ENCODE assay signal across 9 cellular contexts in genomic region chr1:154442006-154442740, GRCh38. TPM values are rescaled to one million over a fixed set of nuclear protein-coding genes. Genes with fewer than 3 reads are reported as not detected.
DNase-seq lines count a peak whose midpoint lies in the region; ATAC-seq and TF ChIP-seq lines count a peak whose summit lies in the region.
"Had no signal": no experiment of that assay in that cellular context is flagged by ENCODE, and none has a peak within 500 bp of the region (broad histone marks: within the 10 kb centered on the region; RNA-seq: fewer than 3 reads in every experiment).

No MANE protein-coding gene starts in this region.

- no peaks in the 10 kb centered on the region for H3K4me1 ChIP-seq in ascending aorta
- H3K4me1 ChIP-seq in left lung: peaks cover 11 to 41% of the 10 kb centered on the region in 2 donors

- intact Hi-C loops in ascending aorta (cut with DNase I) (no loop called here), left lung (cut with DNase I) (no loop called here)

- peak; percentile 20 to 40 (median 22) for TF ChIP-seq CTCF in ascending aorta (IDR thresholded peaks at IDR 0.05)
- TF ChIP-seq CTCF in left lung (IDR thresholded peaks at IDR 0.05): no peak

- H3K9me3 ChIP-seq in ascending aorta (no peaks in the 10 kb centered on the region), left lung (no peaks in the 10 kb centered on the region)

- DNase-seq in AG08395 (ENCODE audit: low spot score) (peak; percentile 42), H7 (peak; percentile 86), ascending aorta (ENCODE audit: low spot score in 2 of 2) (no peak), left lung (no peak), medulla oblongata (ENCODE audit: extremely low spot score) (no peak)
- DNase-seq: NCI-H2171 had no signal

- H3K27me3 ChIP-seq in H7 (ENCODE audit: control insufficient read depth, insufficient read depth, low read length): no peaks in the 10 kb centered on the region; the same call in 1 of the 2 replicates
- no peaks in the 10 kb centered on the region for H3K27me3 ChIP-seq in ascending aorta
- no peaks in the 10 kb centered on the region for H3K27me3 ChIP-seq in left lung

- ATAC-seq in left lung (peak; percentile 43), GM19467 (IDR thresholded peaks at IDR 0.05; ENCODE audit: unreplicated experiment) (no peak), HG03439 (IDR thresholded peaks at IDR 0.05; ENCODE audit: unreplicated experiment) (no peak), GM21529 (IDR thresholded peaks at IDR 0.05; ENCODE audit: unreplicated experiment) (no peak)

- H3K27ac ChIP-seq in ascending aorta: no peak overlapping the region
- H3K27ac ChIP-seq in left lung: peak overlapping the region; percentile 33 to 36

- H3K4me3 ChIP-seq in H7 (ENCODE audit: insufficient read depth, low read depth, low read length) (no peak overlapping the region), ascending aorta (no peak overlapping the region), left lung (no peak overlapping the region)

- H3K36me3 ChIP-seq in H7 (replicated peaks; ENCODE audit: control insufficient read depth, insufficient read depth, low read length) (no peaks in the 10 kb centered on the region), ascending aorta (peaks cover 0 to 3% of the 10 kb centered on the region in 2 donors), left lung (peaks cover 0 to 81% of the 10 kb centered on the region in 2 donors)

RNA-seq across cellular contexts. Expression of gene IL6R, which starts 37.0 kb away (rescaled TPM):
- total RNA-seq in H7 (2014; rRNA removed; shearing (Covaris generic)): 8.6 and 10.3 TPM in 2 replicates
- total RNA-seq in ascending aorta (6.7 TPM), left lung (10 to 100 TPM; 45.0 to 65.3 TPM)

RNA-seq across cellular contexts. Expression of gene TDRD10, which starts 59.8 kb away (rescaled TPM):
- total RNA-seq in H7 (2014; rRNA removed; shearing (Covaris generic)): 0.38 and 0.44 TPM in 2 replicates
- total RNA-seq in ascending aorta (4.6 TPM), left lung (1 to 10 TPM; 3.8 to 5.0 TPM)

Comparison
In these comparisons a context has a peak if more than half of its experiments do, and no peak if none do; other contexts are left out.
1. DNase-seq: peak in AG08395 (single experiment) and H7 (single experiment); none in ascending aorta (0 of 2), left lung (0 of 2) and medulla oblongata (single experiment).
2. H3K27ac ChIP-seq: peak in left lung (2 of 2); none in ascending aorta (0 of 2).
3. CTCF ChIP-seq: peak in ascending aorta (3 of 3); none in left lung (0 of 2).